In genomic region chr17:41413353-41413752, GRCh38 we compare ENCODE assay signal across 22 cellular contexts. TPM values are rescaled to one million over a fixed set of nuclear protein-coding genes. Genes with fewer than 3 reads are reported as not detected.
A peak's percentile ranks its signal among the peaks of the same experiment; 100 is the strongest.
DNase-seq lines count a peak whose midpoint lies in the region; ATAC-seq and TF ChIP-seq lines count a peak whose summit lies in the region.
"Had no signal": no experiment of that assay in that cellular context is flagged by ENCODE, and none has a peak within 500 bp of the region (broad histone marks: within the 10 kb centered on the region; RNA-seq: fewer than 3 reads in every experiment).

No MANE protein-coding gene starts in this region.

- H3K27ac Mint-ChIP-seq in HFFc6 (peak overlapping the region; percentile 40; the same call in 1 of the 2 replicates), type B pancreatic cell (no peak overlapping the region)
- H3K27ac Mint-ChIP-seq in stimulated activated naive B cell treated with anti-CD40 and anti-IgM and Interleukin-4, amounts not matched to agents 10 μg/mL and 1 μg/mL and 100 μg/mL, for 72 hours: no peak overlapping the region
- H3K27ac Mint-ChIP-seq: activated CD4-positive, alpha-beta memory T cell treated with anti-CD3 and anti-CD28 coated beads, Interleukin-2, amount 10 ng/mL, durations not matched to agents 7 days and 5 days; effector memory CD8-positive, alpha-beta T cell; T-helper 2 cell treated with Interferon-gamma antibody and Interleukin-4, amounts not matched to agents 5 μg/mL and 100 μg/mL, for 36 hours had no signal

- H3K36me3 ChIP-seq in PC-3 (ENCODE audit: low read depth, low read length): no peaks in the 10 kb centered on the region
- H3K36me3 ChIP-seq: esophagus squamous epithelium, left ventricle myocardium inferior, neutrophil had no signal

- no peaks in the 10 kb centered on the region; the same call in 1 of the 2 replicates for H3K36me3 Mint-ChIP-seq in HFFc6 (ENCODE audit: low read depth)
- H3K36me3 Mint-ChIP-seq in type B pancreatic cell: no peaks in the 10 kb centered on the region
- no peaks in the 10 kb centered on the region for H3K36me3 Mint-ChIP-seq in stimulated activated naive B cell treated with anti-CD40 and anti-IgM and Interleukin-4, amounts not matched to agents 10 μg/mL and 1 μg/mL and 100 μg/mL, for 72 hours

- DNase-seq in HFFc6 (no peak), PC-3 (peak; percentile 20), iPS DF 19.7 (ENCODE audit: low read depth, low spot score) (peak; percentile 52), renal cortical epithelial cell (ENCODE audit: low read depth) (peak; percentile 65), type B pancreatic cell (ENCODE audit: extremely low spot score, unreplicated experiment) (no peak), NCI-H2227 treated with DMSO at 0.1 percent for 48 hours (lab: John Stamatoyannopoulos, UW) (no peak), D341Med (ENCODE audit: low spot score) (no peak)
- DNase-seq in stimulated activated naive B cell treated with anti-CD40 and anti-IgM and Interleukin-4, amounts not matched to agents 10 μg/mL and 1 μg/mL and 100 μg/mL, for 72 hours: no peak
- DNase-seq: activated CD4-positive, alpha-beta memory T cell treated with anti-CD3 and anti-CD28 coated beads, Interleukin-2, amount 10 ng/mL, durations not matched to agents 7 days and 5 days; activated T-cell treated with anti-CD3 and anti-CD28 coated beads, Interleukin-2, amount 50 U/mL, for 1 hour; AML-193; cerebellar nuclear complex; effector memory CD8-positive, alpha-beta T cell; esophagus squamous epithelium; left ventricle myocardium inferior; NCI-H345; NK-92 treated with Interleukin-12 subunit alpha and Interleukin-12 subunit beta, amount 100 ng/mL, for 24 hours; RPMI8226; SK-N-SH; stimulated activated CD4-positive, alpha-beta T cell treated with anti-CD3 and anti-CD28 coated beads, Interleukin-12 subunit alpha, Interleukin-12 subunit beta, amount 100 ng/mL, for 4 hours had no signal

- H3K4me3 Mint-ChIP-seq in HFFc6 (no peak overlapping the region), type B pancreatic cell (no peak overlapping the region)
- H3K4me3 Mint-ChIP-seq in stimulated activated naive B cell treated with anti-CD40 and anti-IgM and Interleukin-4, amounts not matched to agents 10 μg/mL and 1 μg/mL and 100 μg/mL, for 72 hours: no peak overlapping the region
- H3K4me3 Mint-ChIP-seq: activated CD4-positive, alpha-beta memory T cell treated with anti-CD3 and anti-CD28 coated beads, Interleukin-2, amount 10 ng/mL, durations not matched to agents 7 days and 5 days; effector memory CD8-positive, alpha-beta T cell; T-helper 2 cell treated with Interferon-gamma antibody and Interleukin-4, amounts not matched to agents 5 μg/mL and 100 μg/mL, for 36 hours had no signal

- H3K27ac ChIP-seq in PC-3 (ENCODE audit: low read length): no peak overlapping the region
- H3K27ac ChIP-seq: esophagus squamous epithelium, left ventricle myocardium inferior, neutrophil had no signal

- no peaks in the 10 kb centered on the region for H4K20me1 ChIP-seq in PC-3 (ENCODE audit: low read length)

- no peak for ATAC-seq in PC-3
- no peak for ATAC-seq in stimulated activated naive B cell treated with anti-CD40 and anti-IgM and Interleukin-4, amounts not matched to agents 10 μg/mL and 1 μg/mL and 100 μg/mL, for 72 hours (replicated peaks)
- ATAC-seq: effector memory CD8-positive, alpha-beta T cell had no signal

- peaks cover 67% of the 10 kb centered on the region for H3K4me1 Mint-ChIP-seq in HFFc6 (ENCODE audit: low read depth)
- H3K4me1 Mint-ChIP-seq in type B pancreatic cell (ENCODE audit: unreplicated experiment): peaks cover 26% of the 10 kb centered on the region
- H3K4me1 Mint-ChIP-seq in stimulated activated naive B cell treated with anti-CD40 and anti-IgM and Interleukin-4, amounts not matched to agents 10 μg/mL and 1 μg/mL and 100 μg/mL, for 72 hours: peaks cover 0 to 7% of the 10 kb centered on the region in 2 donors

- no TSS peak for BruUV-seq in PC-3 (replicated peaks; lab: Mats Ljungman, UMichigan)

- TF ChIP-seq CTCF in HFFc6 (IDR thresholded peaks at IDR 0.05) (no peak), PC-3 (conservative IDR thresholded peaks at IDR 0.05; ENCODE audit: low read depth, low read length) (no peak), type B pancreatic cell (conservative IDR thresholded peaks at IDR 0.05) (no peak)

- no peak overlapping the region for H2AFZ ChIP-seq in PC-3 (ENCODE audit: low read length)

- no peak overlapping the region for H3K4me3 ChIP-seq in PC-3 (ENCODE audit: low read length)
- H3K4me3 ChIP-seq: esophagus squamous epithelium, left ventricle myocardium inferior had no signal

- H3K9me3 ChIP-seq in PC-3 (ENCODE audit: low read length): no peaks in the 10 kb centered on the region
- H3K9me3 ChIP-seq: esophagus squamous epithelium, neutrophil, SK-N-SH had no signal

- H3K9me2 ChIP-seq in PC-3 (replicated peaks; ENCODE audit: low read length): no peaks in the 10 kb centered on the region
- H3K9me2 ChIP-seq: SK-N-SH had no signal

- H3K27me3 ChIP-seq in PC-3 (ENCODE audit: low read length): no peaks in the 10 kb centered on the region
- H3K27me3 ChIP-seq: esophagus squamous epithelium had no signal

- no peaks in the 10 kb centered on the region for H3K79me2 ChIP-seq in PC-3 (ENCODE audit: low read length)

- POLR2A ChIA-PET in PC-3 (lab: Charles Lee; ENCODE audit: unreplicated experiment): no interaction called here

- H3K4me1 ChIP-seq in PC-3 (ENCODE audit: insufficient read depth, low read length): peaks cover 21% of the 10 kb centered on the region

- CTCF ChIA-PET in PC-3 (lab: Charles Lee): interaction anchor here (0.6 kb wide), 1 partner anchor 137 kb away, joined by 4 read pairs; no protein-coding TSS in a partner anchor

- no peaks in the 10 kb centered on the region for H3F3A ChIP-seq in PC-3 (ENCODE audit: low read length, unreplicated experiment)

- H3K9me3 Mint-ChIP-seq in HFFc6: no peaks in the 10 kb centered on the region
- no peaks in the 10 kb centered on the region for H3K9me3 Mint-ChIP-seq in type B pancreatic cell
- H3K9me3 Mint-ChIP-seq in stimulated activated naive B cell treated with anti-CD40 and anti-IgM and Interleukin-4, amounts not matched to agents 10 μg/mL and 1 μg/mL and 100 μg/mL, for 72 hours: no peaks in the 10 kb centered on the region
- H3K9me3 Mint-ChIP-seq: activated CD4-positive, alpha-beta memory T cell treated with anti-CD3 and anti-CD28 coated beads, Interleukin-2, amount 10 ng/mL, durations not matched to agents 7 days and 5 days; effector memory CD8-positive, alpha-beta T cell; T-helper 2 cell treated with Interferon-gamma antibody and Interleukin-4, amounts not matched to agents 5 μg/mL and 100 μg/mL, for 36 hours had no signal

- intact Hi-C loops in PC-3 (cut with micrococcal nuclease): no loop called here

- no peak overlapping the region for H3K9ac ChIP-seq in PC-3 (ENCODE audit: low read length)
- H3K9ac ChIP-seq: SK-N-SH had no signal

- H3K4me2 ChIP-seq in PC-3 (ENCODE audit: low read length): no peak overlapping the region
- H3K4me2 ChIP-seq: SK-N-SH had no signal

- no peaks in the 10 kb centered on the region for H3K27me3 Mint-ChIP-seq in HFFc6 (ENCODE audit: insufficient read depth)
- no peaks in the 10 kb centered on the region for H3K27me3 Mint-ChIP-seq in type B pancreatic cell
- H3K27me3 Mint-ChIP-seq in stimulated activated naive B cell treated with anti-CD40 and anti-IgM and Interleukin-4, amounts not matched to agents 10 μg/mL and 1 μg/mL and 100 μg/mL, for 72 hours: peaks cover 16 to 45% of the 10 kb centered on the region in 2 donors
- H3K27me3 Mint-ChIP-seq: activated CD4-positive, alpha-beta memory T cell treated with anti-CD3 and anti-CD28 coated beads, Interleukin-2, amount 10 ng/mL, durations not matched to agents 7 days and 5 days had no signal

RNA-seq across cellular contexts. Expression of gene KRT37, which starts 11.0 kb away (rescaled TPM):
- total RNA-seq in HFFc6 (2021; fragmentation: NEBNext Ultra II Directional; extraction: Animal tissue kit (Norgen Biotek cat#: 25700)): not detected
- total RNA-seq in PC-3 (2014; rRNA removed) (3.2 and 4.6 TPM in 2 replicates), renal cortical epithelial cell (not detected in 2 replicates), type B pancreatic cell (ENCODE audit: low replicate concordance) (not detected in 2 replicates)
- total RNA-seq: activated CD4-positive, alpha-beta memory T cell treated with anti-CD3 and anti-CD28 coated beads, Interleukin-2, amount 10 ng/mL, durations not matched to agents 7 days and 5 days; esophagus squamous epithelium; left ventricle myocardium inferior had no signal

RNA-seq across cellular contexts. Expression of gene KRT31, which starts 15.9 kb away (rescaled TPM):
- under 1 TPM in 2 of 6 experiments, not detected in 4; 0.09 to 0.14 TPM for total RNA-seq in HFFc6 (2021; fragmentation: NEBNext Ultra II Directional; extraction: Animal tissue kit (Norgen Biotek cat#: 25700))
- total RNA-seq in PC-3 (2014; rRNA removed): not detected in 2 replicates
- not detected in 2 replicates for total RNA-seq in renal cortical epithelial cell
- 0.79 TPM in 1 of 2 replicates, not detected in the other for total RNA-seq in type B pancreatic cell (ENCODE audit: low replicate concordance)
- total RNA-seq: activated CD4-positive, alpha-beta memory T cell treated with anti-CD3 and anti-CD28 coated beads, Interleukin-2, amount 10 ng/mL, durations not matched to agents 7 days and 5 days; left ventricle myocardium inferior had no signal

RNA-seq across cellular contexts. Expression of gene KRT38, which starts 27.4 kb away (rescaled TPM):
- total RNA-seq in HFFc6 (2021; fragmentation: NEBNext Ultra II Directional; extraction: Animal tissue kit (Norgen Biotek cat#: 25700)): under 1 TPM; 0.25 to 0.62 (median 0.43) TPM
- total RNA-seq in PC-3 (2014; rRNA removed) (not detected in 2 replicates), renal cortical epithelial cell (not detected in 2 replicates), type B pancreatic cell (ENCODE audit: low replicate concordance) (not detected in 2 replicates)
- total RNA-seq: activated CD4-positive, alpha-beta memory T cell treated with anti-CD3 and anti-CD28 coated beads, Interleukin-2, amount 10 ng/mL, durations not matched to agents 7 days and 5 days; left ventricle myocardium inferior had no signal

RNA-seq across cellular contexts. Expression of gene KRT34, which starts 31.2 kb away (rescaled TPM):
- total RNA-seq in HFFc6 (2021; fragmentation: NEBNext Ultra II Directional; extraction: Animal tissue kit (Norgen Biotek cat#: 25700)): 100 to 1,000 TPM in 2 of 6 experiments, 10 to 100 TPM in 4; 58.8 to 247 (median 71.3) TPM
- 2.9 and 5.1 TPM in 2 replicates for total RNA-seq in PC-3 (2014; rRNA removed)
- 0.05 and 26.4 TPM in 2 replicates for total RNA-seq in renal cortical epithelial cell
- not detected in 2 replicates for total RNA-seq in type B pancreatic cell (ENCODE audit: low replicate concordance)
- total RNA-seq: activated CD4-positive, alpha-beta memory T cell treated with anti-CD3 and anti-CD28 coated beads, Interleukin-2, amount 10 ng/mL, durations not matched to agents 7 days and 5 days; left ventricle myocardium inferior had no signal

RNA-seq across cellular contexts. Expression of gene KRT33B, which starts 43.7 kb away (rescaled TPM):
- total RNA-seq in HFFc6 (2021; fragmentation: NEBNext Ultra II Directional; extraction: Animal tissue kit (Norgen Biotek cat#: 25700)): 1 to 10 TPM in 2 of 6 experiments, under 1 TPM in 4; 0.75 to 2.5 (median 0.96) TPM
- total RNA-seq in PC-3 (2014; rRNA removed): not detected in 2 replicates
- total RNA-seq in renal cortical epithelial cell: not detected in 2 replicates
- not detected in 2 replicates for total RNA-seq in type B pancreatic cell (ENCODE audit: low replicate concordance)
- total RNA-seq: activated CD4-positive, alpha-beta memory T cell treated with anti-CD3 and anti-CD28 coated beads, Interleukin-2, amount 10 ng/mL, durations not matched to agents 7 days and 5 days; left ventricle myocardium inferior had no signal

Comparison
In these comparisons a context has a peak if more than half of its experiments do, and no peak if none do; other contexts are left out.
1. DNase-seq: peak in PC-3 (single experiment), iPS DF 19.7 (single experiment) and renal cortical epithelial cell (single experiment); none in HFFc6 (single experiment), type B pancreatic cell (single experiment), NCI-H2227 treated with DMSO at 0.1 percent for 48 hours (single experiment), stimulated activated naive B cell treated with anti-CD40 and anti-IgM and Interleukin-4, amounts not matched to agents 10 μg/mL and 1 μg/mL and 100 μg/mL, for 72 hours (single experiment) and D341Med (single experiment).